In the genomic region with DNA sequence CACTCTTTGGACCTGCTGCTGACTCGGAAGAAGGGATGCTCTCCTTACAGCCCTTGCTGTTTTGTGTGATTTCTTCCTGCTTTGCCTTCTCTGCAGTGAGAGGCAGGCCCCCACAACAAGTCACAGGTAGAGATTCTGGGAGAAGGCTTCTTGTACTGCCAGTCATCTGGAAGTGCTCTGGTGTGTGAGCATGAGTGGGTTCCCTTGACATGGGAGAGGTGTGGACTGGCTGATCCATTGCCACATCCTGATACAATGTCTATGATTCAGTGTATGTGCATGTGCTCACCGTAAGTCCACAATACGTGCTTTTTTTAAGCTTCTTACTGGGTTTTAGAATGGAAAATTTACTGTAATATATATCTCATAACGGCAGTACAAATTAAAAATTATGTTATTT, we compare ENCODE assay signal across 17 cellular contexts. TPM values are rescaled to one million over a fixed set of nuclear protein-coding genes. Genes with fewer than 3 reads are reported as not detected.
"Had no signal": no experiment of that assay in that cellular context is flagged by ENCODE, and none has a peak within 500 bp of the region (broad histone marks: within the 10 kb centered on the region; RNA-seq: fewer than 3 reads in every experiment).

No MANE protein-coding gene starts in this region.

- H3K27me3 Mint-ChIP-seq: activated naive CD4-positive, alpha-beta T cell treated with anti-CD3 and anti-CD28 coated beads, Interleukin-2, amount 10 ng/mL, durations not matched to agents 7 days and 5 days; central memory CD8-positive, alpha-beta T cell had no signal

- DNase-seq: activated CD4-positive, alpha-beta T cell treated with anti-CD3 and anti-CD28 coated beads for 48 hours; activated CD8-positive, alpha-beta memory T cell treated with anti-CD3 and anti-CD28 coated beads for 24 hours; activated naive CD4-positive, alpha-beta T cell treated with anti-CD3 and anti-CD28 coated beads, Interleukin-2, amount 10 ng/mL, durations not matched to agents 7 days and 5 days; heart right ventricle; kidney; left ventricle myocardium inferior; mesenchymal stem cell; ovary; sigmoid colon; stimulated activated CD4-positive, alpha-beta T cell treated with anti-CD3 and anti-CD28 coated beads, Interleukin-2, amount 100 ng/mL, for 48 hours; stimulated activated naive CD8-positive, alpha-beta T cell treated with anti-CD3 and anti-CD28 coated beads, Interleukin-15, Interleukin-2, amounts not matched to agents 100 U/mL and 50 U/mL, for 24 hours; T-helper 1 cell; upper lobe of right lung had no signal

- ATAC-seq: activated T-helper 17 cell treated with anti-CD3 and anti-CD28 coated beads, Interleukin-2, amount 50 U/mL, for 72 hours; heart right ventricle; stimulated activated naive CD8-positive, alpha-beta T cell treated with anti-CD3 and anti-CD28 coated beads, Interleukin-15, Interleukin-2, amounts not matched to agents 100 U/mL and 50 U/mL, for 24 hours; upper lobe of right lung had no signal

- H3K27me3 ChIP-seq: heart right ventricle, ovary, sigmoid colon, upper lobe of right lung had no signal

- H3K4me3 ChIP-seq: heart right ventricle, left ventricle myocardium inferior, ovary, sigmoid colon, upper lobe of right lung had no signal

- H3K4me3 Mint-ChIP-seq: activated naive CD4-positive, alpha-beta T cell treated with anti-CD3 and anti-CD28 coated beads, Interleukin-2, amount 10 ng/mL, durations not matched to agents 7 days and 5 days; activated T-helper 17 cell treated with anti-CD3 and anti-CD28 coated beads, Interleukin-2, amount 50 U/mL, for 72 hours; central memory CD8-positive, alpha-beta T cell had no signal

- FAIRE-seq: frontal cortex, kidney had no signal

- H3K9me3 ChIP-seq: heart right ventricle, left ventricle myocardium inferior, ovary, sigmoid colon, upper lobe of right lung had no signal

- H3K36me3 ChIP-seq: heart right ventricle, left ventricle myocardium inferior, ovary, sigmoid colon, upper lobe of right lung had no signal

- H3K9me3 Mint-ChIP-seq: activated naive CD4-positive, alpha-beta T cell treated with anti-CD3 and anti-CD28 coated beads, Interleukin-2, amount 10 ng/mL, durations not matched to agents 7 days and 5 days; activated T-helper 17 cell treated with anti-CD3 and anti-CD28 coated beads, Interleukin-2, amount 50 U/mL, for 72 hours; central memory CD8-positive, alpha-beta T cell had no signal

- H3K36me3 Mint-ChIP-seq: activated naive CD4-positive, alpha-beta T cell treated with anti-CD3 and anti-CD28 coated beads, Interleukin-2, amount 10 ng/mL, durations not matched to agents 7 days and 5 days had no signal

- H3K4me1 Mint-ChIP-seq: activated naive CD4-positive, alpha-beta T cell treated with anti-CD3 and anti-CD28 coated beads, Interleukin-2, amount 10 ng/mL, durations not matched to agents 7 days and 5 days; activated T-helper 17 cell treated with anti-CD3 and anti-CD28 coated beads, Interleukin-2, amount 50 U/mL, for 72 hours; central memory CD8-positive, alpha-beta T cell had no signal

- H3K27ac ChIP-seq: heart right ventricle, left ventricle myocardium inferior, ovary, upper lobe of right lung had no signal

- H3K4me1 ChIP-seq: heart right ventricle, left ventricle myocardium inferior, upper lobe of right lung had no signal

- H3K27ac Mint-ChIP-seq: activated naive CD4-positive, alpha-beta T cell treated with anti-CD3 and anti-CD28 coated beads, Interleukin-2, amount 10 ng/mL, durations not matched to agents 7 days and 5 days; activated T-helper 17 cell treated with anti-CD3 and anti-CD28 coated beads, Interleukin-2, amount 50 U/mL, for 72 hours had no signal

RNA-seq across cellular contexts. Expression of gene PLA2G4A, which starts 46.0 kb away (rescaled TPM):
- polyA plus RNA-seq: neural cell had no signal
